8 cellular contexts compared by ENCODE assay signal in the genomic region with DNA sequence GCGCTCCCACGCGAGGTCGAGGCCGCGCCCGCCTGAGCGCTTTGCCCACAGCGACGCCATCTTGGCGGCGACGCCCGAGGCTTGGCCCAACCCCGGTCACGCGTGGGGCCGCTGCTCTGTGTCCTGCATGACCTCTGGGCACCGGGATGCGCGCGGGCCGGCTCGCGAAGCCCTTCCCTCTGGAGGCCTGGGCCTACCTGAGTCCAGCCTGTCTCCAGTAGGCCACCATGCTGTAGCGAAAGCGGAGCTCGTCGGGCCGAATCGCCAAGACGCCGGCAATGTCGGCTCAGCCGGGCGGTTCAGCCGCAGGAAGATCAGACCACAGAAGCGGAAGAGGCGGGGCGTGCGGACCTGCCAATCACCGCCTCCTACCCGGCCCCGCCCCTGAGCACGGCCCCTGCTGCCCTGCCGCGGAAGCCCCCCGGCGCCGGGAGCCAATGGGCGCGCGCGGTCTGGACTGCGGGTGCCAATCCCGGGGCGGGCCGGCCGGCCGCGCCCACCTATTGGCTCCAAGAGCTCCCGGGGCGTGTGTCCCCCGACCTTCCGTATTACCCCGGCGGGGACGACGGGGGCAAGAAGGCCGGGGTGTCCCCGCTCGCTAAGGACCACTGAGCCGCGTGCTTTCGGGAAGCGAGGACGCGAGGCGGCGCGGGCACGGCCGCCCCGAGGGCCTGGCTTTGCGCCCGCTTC. TPM values are rescaled to one million over a fixed set of nuclear protein-coding genes. Genes with fewer than 3 reads are reported as not detected.
A peak's percentile ranks its signal among the peaks of the same experiment; 100 is the strongest.
DNase-seq lines count a peak whose midpoint lies in the region; ATAC-seq and FAIRE-seq lines count a peak whose summit lies in the region.

Gene ATP5F1E, minus strand, starts transcription at position 313 of the 690 bp plus-strand sequence. Its CDS starts 84 bp downstream, at position 229.

- peak within 1 kb of the TSS; percentile 87 for H3K4me3 ChIP-seq in effector memory CD4-positive, alpha-beta T cell (ENCODE audit: insufficient read depth, low read depth, low read length, poor library complexity, severe bottlenecking)
- H3K4me3 ChIP-seq in mesenchymal stem cell (ENCODE audit: insufficient read depth in 1 of 2, low read depth in 1 of 2, low read length in 2 of 2): peak within 1 kb of the TSS; percentile 82 to 93

- H3K18ac ChIP-seq in mesenchymal stem cell (ENCODE audit: low read depth in 1 of 2, low read length in 2 of 2): peak within 1 kb of the TSS; percentile 95 to 97

- peaks cover 41% of the 10 kb centered on the region for H3K36me3 ChIP-seq in effector memory CD4-positive, alpha-beta T cell (ENCODE audit: control insufficient read depth, insufficient read depth, low read length)
- peaks cover 13 to 69% of the 10 kb centered on the region in 2 experiments for H3K36me3 ChIP-seq in mesenchymal stem cell (ENCODE audit: control insufficient read depth in 1 of 2, insufficient read depth in 2 of 2, low read depth in 1 of 2, low read length in 2 of 2)

- H2BK12ac ChIP-seq in mesenchymal stem cell (ENCODE audit: low read length in 2 of 2): peak within 1 kb of the TSS in 1 of 2 experiments; percentile 67

- peak within 1 kb of the TSS; percentile 47 to 94 for H3K14ac ChIP-seq in mesenchymal stem cell (ENCODE audit: low read length in 2 of 2)

- H2BK120ac ChIP-seq in mesenchymal stem cell (ENCODE audit: low read depth, low read length): peak within 1 kb of the TSS; percentile 89

- peak; percentile 95 for ATAC-seq in GM21360 (IDR thresholded peaks at IDR 0.05; ENCODE audit: unreplicated experiment)

- peak within 1 kb of the TSS; percentile 96 to 99 for H3K23ac ChIP-seq in mesenchymal stem cell (ENCODE audit: low read length in 2 of 2)

- H2AFZ ChIP-seq in mesenchymal stem cell (ENCODE audit: low read depth, low read length): peak within 1 kb of the TSS; percentile 60

- H2BK15ac ChIP-seq in mesenchymal stem cell (ENCODE audit: low read depth, poor library complexity, severe bottlenecking): peak within 1 kb of the TSS; percentile 67

- H3K4me1 ChIP-seq in effector memory CD4-positive, alpha-beta T cell (ENCODE audit: control insufficient read depth, insufficient read depth, low read length, poor library complexity, severe bottlenecking): peaks cover 24% of the 10 kb centered on the region
- peaks cover 8% of the 10 kb centered on the region for H3K4me1 ChIP-seq in mesenchymal stem cell (ENCODE audit: control insufficient read depth, insufficient read depth, low read depth, low read length)

- peaks cover 5% of the 10 kb centered on the region for H3K79me1 ChIP-seq in mesenchymal stem cell (replicated peaks; ENCODE audit: low read length, poor library complexity, severe bottlenecking)

- peak within 1 kb of the TSS; percentile 71 for H2BK5ac ChIP-seq in mesenchymal stem cell (ENCODE audit: low read depth, low read length, poor library complexity, severe bottlenecking)

- peak within 1 kb of the TSS; percentile 84 for H3K27ac ChIP-seq in effector memory CD4-positive, alpha-beta T cell (ENCODE audit: insufficient read depth, low read length, poor library complexity, severe bottlenecking)
- H3K27ac ChIP-seq in mesenchymal stem cell (ENCODE audit: low read length, poor library complexity, severe bottlenecking): peak within 1 kb of the TSS; percentile 66

- peak within 1 kb of the TSS; percentile 49 for H2AK5ac ChIP-seq in mesenchymal stem cell (ENCODE audit: low read length, severe bottlenecking)

- H3K9ac ChIP-seq in mesenchymal stem cell (ENCODE audit: low read length): peak within 1 kb of the TSS; percentile 91

- peak within 1 kb of the TSS; percentile 99 for H4K8ac ChIP-seq in mesenchymal stem cell (ENCODE audit: low read length)

- WGBS in mesenchymal stem cell: under 1% methylated on average over 86 of the region's 86 CpGs

- no peaks in the 10 kb centered on the region for H3K27me3 ChIP-seq in effector memory CD4-positive, alpha-beta T cell (replicated peaks; ENCODE audit: control insufficient read depth, insufficient read depth, low read length, poor library complexity, severe bottlenecking)
- H3K27me3 ChIP-seq in mesenchymal stem cell (ENCODE audit: control insufficient read depth in 1 of 2, insufficient read depth in 1 of 2, low read length in 2 of 2): no peaks in the 10 kb centered on the region

- peak within 1 kb of the TSS; percentile 99 for H4K91ac ChIP-seq in mesenchymal stem cell (ENCODE audit: low read length)

- no peaks in the 10 kb centered on the region for H3K9me3 ChIP-seq in effector memory CD4-positive, alpha-beta T cell (ENCODE audit: control insufficient read depth, low read length)
- H3K9me3 ChIP-seq in mesenchymal stem cell (ENCODE audit: control insufficient read depth, low read length): no peaks in the 10 kb centered on the region

- peak; percentile 86 for DNase-seq in CMK (ENCODE audit: low read depth)
- DNase-seq in HTR-8/SVneo (ENCODE audit: insufficient read length, low spot score): peak; percentile 100
- peak; percentile 97 for DNase-seq in NOMO-1 treated with DMSO at 0.1 percent for 48 hours (lab: John Stamatoyannopoulos, UW; ENCODE audit: unreplicated experiment)
- peak; percentile 92 to 96 for DNase-seq in activated CD8-positive, alpha-beta memory T cell treated with anti-CD3 and anti-CD28 coated beads for 4 hours (ENCODE audit: low read depth in 2 of 2)
- peak; percentile 94 to 95 (median 95) for DNase-seq in effector memory CD4-positive, alpha-beta T cell
- peak; percentile 95 for DNase-seq in mesenchymal stem cell
- peak; percentile 94 for DNase-seq in stimulated activated CD8-positive, alpha-beta memory T cell treated with anti-CD3 and anti-CD28 coated beads, Interleukin-12 subunit alpha, Interleukin-12 subunit beta, amount 100 ng/mL, for 24 hours (ENCODE audit: extremely low read depth)

- peak within 1 kb of the TSS; percentile 83 to 91 for H3K4ac ChIP-seq in mesenchymal stem cell (ENCODE audit: low read depth in 1 of 2, low read length in 2 of 2)

- peak; percentile 100 for FAIRE-seq in HTR-8/SVneo (lab: Jason Lieb, UNC)

- H3K4me2 ChIP-seq in mesenchymal stem cell (ENCODE audit: low read length, poor library complexity, severe bottlenecking): peak within 1 kb of the TSS; percentile 97

RNA-seq across cellular contexts. Expression of gene ATP5F1E, which starts in this region (rescaled TPM):
- 110 TPM for polyA plus RNA-seq in mesenchymal stem cell (2013, experiment 1 of 2)
- polyA plus RNA-seq in mesenchymal stem cell (2013, experiment 2 of 2): 119 TPM

Comparison
In these comparisons a context has a peak if more than half of its experiments do, and no peak if none do; other contexts are left out.
1. Peak in every context shown above with its lines: DNase-seq, ATAC-seq, H3K4me3 ChIP-seq and H3K27ac ChIP-seq.